ENCODE assay signal across 1 cellular context in the genomic region with DNA sequence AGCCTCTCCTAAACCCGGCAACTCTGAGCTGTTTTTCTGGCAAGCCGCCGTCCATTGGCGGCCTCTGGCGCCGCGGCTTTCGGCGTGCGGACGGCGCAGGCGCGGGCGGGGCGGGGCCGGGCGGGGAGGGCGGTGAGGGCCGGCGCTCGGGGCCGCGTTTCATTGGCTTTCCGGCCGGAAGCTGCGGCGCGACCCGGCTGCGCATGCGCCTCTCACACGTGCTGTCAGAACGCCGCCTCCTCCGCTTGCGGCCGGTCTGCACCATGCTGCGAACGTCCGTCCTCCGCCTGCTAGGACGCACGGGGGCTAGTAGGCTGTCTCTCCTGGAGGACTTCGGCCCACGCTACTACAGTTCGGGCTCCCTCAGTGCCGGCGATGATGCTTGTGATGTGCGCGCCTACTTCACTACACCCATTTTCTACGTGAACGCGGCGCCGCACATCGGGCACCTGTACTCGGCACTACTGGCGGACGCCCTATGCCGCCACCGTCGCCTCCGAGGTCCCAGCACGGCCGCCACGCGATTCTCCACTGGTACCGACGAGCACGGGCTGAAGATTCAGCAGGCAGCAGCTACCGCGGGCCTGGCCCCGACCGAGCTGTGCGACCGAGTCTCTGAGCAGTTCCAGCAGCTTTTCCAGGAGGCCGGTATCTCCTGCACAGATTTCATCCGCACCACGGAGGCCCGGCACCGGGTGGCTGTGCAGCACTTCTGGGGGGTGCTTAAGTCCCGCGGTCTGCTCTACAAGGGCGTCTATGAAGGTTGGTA.
TF ChIP-seq lines count a peak whose summit lies in the region.

Gene MARS2 (plus strand): TSS at position 227 of the 769 bp plus-strand sequence. CDS start 37 bp downstream, at position 264.

TF ChIP-seq in HepG2, 621 proteins besides CTCF, POLR2A, EP300 and RAD21 (continued from another document and continues in another):
- TF ChIP-seq ZNF513 (CRISPR knock-in tag; conservative IDR thresholded peaks at IDR 0.05) (no peak), ZNF281 (CRISPR knock-in tag; IDR thresholded peaks at IDR 0.05; ENCODE audit: borderline replicate concordance) (0 out of 2 replicates have a peak, but pooled peaks have one; percentile 8), JUN (CRISPR knock-in tag; IDR thresholded peaks at IDR 0.05) (0 out of 2 replicates have a peak, but pooled peaks have one; percentile 21), NONO (IDR thresholded peaks at IDR 0.05) (no peak), NONO (CRISPR knock-in tag; conservative IDR thresholded peaks at IDR 0.05) (peak; percentile 91), HNRNPUL1 (IDR thresholded peaks at IDR 0.05; ENCODE audit: low read depth, low read length) (no peak), HMGXB4 (CRISPR knock-in tag; IDR thresholded peaks at IDR 0.05; ENCODE audit: borderline replicate concordance in 1 of 2, low read depth in 1 of 2) (peak; percentile 70 to 83), HOXA5 (CRISPR knock-in tag; IDR thresholded peaks at IDR 0.05) (peak; percentile 86; the same call in 1 of the 2 replicates), ZBTB40 (IDR thresholded peaks at IDR 0.05) (no peak), ZBTB40 (CRISPR knock-in tag; IDR thresholded peaks at IDR 0.05) (peak; percentile 77), ATRX (CRISPR knock-in tag; IDR thresholded peaks at IDR 0.05; ENCODE audit: borderline replicate concordance) (0 out of 2 replicates have a peak, but pooled peaks have one; percentile 61), PRMT3 (CRISPR knock-in tag; IDR thresholded peaks at IDR 0.05; ENCODE audit: borderline replicate concordance, low read depth) (peak; percentile 70; the same call in 1 of the 2 replicates), ZNF562 (CRISPR knock-in tag; IDR thresholded peaks at IDR 0.05; ENCODE audit: borderline replicate concordance) (no peak; the same call in 1 of the 2 replicates), PREB (CRISPR knock-in tag; IDR thresholded peaks at IDR 0.05) (0 out of 2 replicates have a peak, but pooled peaks have one; percentile 51), ZNF577 (CRISPR knock-in tag; IDR thresholded peaks at IDR 0.05; ENCODE audit: borderline replicate concordance, low read depth) (no peak), JUND (CRISPR knock-in tag; IDR thresholded peaks at IDR 0.05) (no peak; the same call in 1 of the 2 replicates), SMARCE1 (IDR thresholded peaks at IDR 0.05; ENCODE audit: borderline replicate concordance) (no peak), NR0B2 (CRISPR knock-in tag; IDR thresholded peaks at IDR 0.05) (peak; percentile 92), ZNF138 (CRISPR knock-in tag; IDR thresholded peaks at IDR 0.05; ENCODE audit: low read depth) (peak; percentile 76; the same call in 1 of the 2 replicates), NCOA5 (CRISPR knock-in tag; IDR thresholded peaks at IDR 0.05) (no peak), ZNF329 (CRISPR knock-in tag; IDR thresholded peaks at IDR 0.05; ENCODE audit: low read depth) (no peak; the same call in 1 of the 2 replicates), ZGPAT (CRISPR knock-in tag; IDR thresholded peaks at IDR 0.05) (no peak; the same call in 1 of the 2 replicates), HIVEP1 (CRISPR knock-in tag; IDR thresholded peaks at IDR 0.05) (peak; percentile 72; the same call in 1 of the 2 replicates)
- TF ChIP-seq, protein P1, sequence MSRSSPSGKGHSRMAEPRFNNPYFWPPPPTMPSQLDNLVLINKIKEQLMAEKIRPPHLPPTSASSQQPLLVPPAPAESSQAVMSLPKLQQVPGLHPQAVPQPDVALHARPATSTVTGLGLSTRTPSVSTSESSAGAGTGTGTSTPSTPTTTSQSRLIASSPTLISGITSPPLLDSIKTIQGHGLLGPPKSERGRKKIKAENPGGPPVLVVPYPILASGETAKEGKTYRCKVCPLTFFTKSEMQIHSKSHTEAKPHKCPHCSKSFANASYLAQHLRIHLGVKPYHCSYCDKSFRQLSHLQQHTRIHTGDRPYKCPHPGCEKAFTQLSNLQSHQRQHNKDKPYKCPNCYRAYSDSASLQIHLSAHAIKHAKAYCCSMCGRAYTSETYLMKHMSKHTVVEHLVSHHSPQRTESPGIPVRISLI (CRISPR knock-in tag; IDR thresholded peaks at IDR 0.05; ENCODE audit: borderline replicate concordance): 0 out of 2 replicates have a peak, but pooled peaks have one; percentile 22
